In genomic region chr11:62981743-62982142, GRCh38 we compare ENCODE assay signal across 1 cellular context.
TF ChIP-seq lines count a peak whose summit lies in the region.

No MANE protein-coding gene starts in this region.

TF ChIP-seq in HepG2, 621 proteins besides CTCF, POLR2A, EP300 and RAD21:
- TF ChIP-seq SUZ12 (IDR thresholded peaks at IDR 0.05; ENCODE audit: low read depth, low read length) (no peak), ZNF775 (CRISPR knock-in tag; IDR thresholded peaks at IDR 0.05; ENCODE audit: borderline replicate concordance) (no peak), ZNF264 (CRISPR knock-in tag; IDR thresholded peaks at IDR 0.05) (no peak), PAF1 (CRISPR knock-in tag; IDR thresholded peaks at IDR 0.05) (no peak), TOE1 (CRISPR knock-in tag; IDR thresholded peaks at IDR 0.05) (no peak), EED (CRISPR knock-in tag; IDR thresholded peaks at IDR 0.05) (no peak), SP5 (CRISPR knock-in tag; IDR thresholded peaks at IDR 0.05; ENCODE audit: borderline replicate concordance, low read depth) (no peak), NPAS2 (CRISPR knock-in tag; IDR thresholded peaks at IDR 0.05; ENCODE audit: borderline replicate concordance) (no peak), ZNF44 (CRISPR knock-in tag; IDR thresholded peaks at IDR 0.05) (no peak), ZBTB46 (CRISPR knock-in tag; IDR thresholded peaks at IDR 0.05; ENCODE audit: borderline replicate concordance) (no peak), ZNF746 (CRISPR knock-in tag; IDR thresholded peaks at IDR 0.05) (no peak), CCAR2 (optimal IDR thresholded peaks at IDR 0.05; ENCODE audit: low read depth, low read length) (no peak), CBFB (CRISPR knock-in tag; IDR thresholded peaks at IDR 0.05) (no peak), PHF21A (CRISPR knock-in tag; IDR thresholded peaks at IDR 0.05) (no peak)
- TF ChIP-seq, protein P1, sequence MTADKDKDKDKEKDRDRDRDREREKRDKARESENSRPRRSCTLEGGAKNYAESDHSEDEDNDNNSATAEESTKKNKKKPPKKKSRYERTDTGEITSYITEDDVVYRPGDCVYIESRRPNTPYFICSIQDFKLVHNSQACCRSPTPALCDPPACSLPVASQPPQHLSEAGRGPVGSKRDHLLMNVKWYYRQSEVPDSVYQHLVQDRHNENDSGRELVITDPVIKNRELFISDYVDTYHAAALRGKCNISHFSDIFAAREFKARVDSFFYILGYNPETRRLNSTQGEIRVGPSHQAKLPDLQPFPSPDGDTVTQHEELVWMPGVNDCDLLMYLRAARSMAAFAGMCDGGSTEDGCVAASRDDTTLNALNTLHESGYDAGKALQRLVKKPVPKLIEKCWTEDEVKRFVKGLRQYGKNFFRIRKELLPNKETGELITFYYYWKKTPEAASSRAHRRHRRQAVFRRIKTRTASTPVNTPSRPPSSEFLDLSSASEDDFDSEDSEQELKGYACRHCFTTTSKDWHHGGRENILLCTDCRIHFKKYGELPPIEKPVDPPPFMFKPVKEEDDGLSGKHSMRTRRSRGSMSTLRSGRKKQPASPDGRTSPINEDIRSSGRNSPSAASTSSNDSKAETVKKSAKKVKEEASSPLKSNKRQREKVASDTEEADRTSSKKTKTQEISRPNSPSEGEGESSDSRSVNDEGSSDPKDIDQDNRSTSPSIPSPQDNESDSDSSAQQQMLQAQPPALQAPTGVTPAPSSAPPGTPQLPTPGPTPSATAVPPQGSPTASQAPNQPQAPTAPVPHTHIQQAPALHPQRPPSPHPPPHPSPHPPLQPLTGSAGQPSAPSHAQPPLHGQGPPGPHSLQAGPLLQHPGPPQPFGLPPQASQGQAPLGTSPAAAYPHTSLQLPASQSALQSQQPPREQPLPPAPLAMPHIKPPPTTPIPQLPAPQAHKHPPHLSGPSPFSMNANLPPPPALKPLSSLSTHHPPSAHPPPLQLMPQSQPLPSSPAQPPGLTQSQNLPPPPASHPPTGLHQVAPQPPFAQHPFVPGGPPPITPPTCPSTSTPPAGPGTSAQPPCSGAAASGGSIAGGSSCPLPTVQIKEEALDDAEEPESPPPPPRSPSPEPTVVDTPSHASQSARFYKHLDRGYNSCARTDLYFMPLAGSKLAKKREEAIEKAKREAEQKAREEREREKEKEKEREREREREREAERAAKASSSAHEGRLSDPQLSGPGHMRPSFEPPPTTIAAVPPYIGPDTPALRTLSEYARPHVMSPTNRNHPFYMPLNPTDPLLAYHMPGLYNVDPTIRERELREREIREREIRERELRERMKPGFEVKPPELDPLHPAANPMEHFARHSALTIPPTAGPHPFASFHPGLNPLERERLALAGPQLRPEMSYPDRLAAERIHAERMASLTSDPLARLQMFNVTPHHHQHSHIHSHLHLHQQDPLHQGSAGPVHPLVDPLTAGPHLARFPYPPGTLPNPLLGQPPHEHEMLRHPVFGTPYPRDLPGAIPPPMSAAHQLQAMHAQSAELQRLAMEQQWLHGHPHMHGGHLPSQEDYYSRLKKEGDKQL (CRISPR knock-in tag; IDR thresholded peaks at IDR 0.05; ENCODE audit: low read depth) = no peak
- TF ChIP-seq, protein P2, sequence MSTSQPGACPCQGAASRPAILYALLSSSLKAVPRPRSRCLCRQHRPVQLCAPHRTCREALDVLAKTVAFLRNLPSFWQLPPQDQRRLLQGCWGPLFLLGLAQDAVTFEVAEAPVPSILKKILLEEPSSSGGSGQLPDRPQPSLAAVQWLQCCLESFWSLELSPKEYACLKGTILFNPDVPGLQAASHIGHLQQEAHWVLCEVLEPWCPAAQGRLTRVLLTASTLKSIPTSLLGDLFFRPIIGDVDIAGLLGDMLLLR (CRISPR knock-in tag; IDR thresholded peaks at IDR 0.05) = no peak
- TF ChIP-seq, protein P3, sequence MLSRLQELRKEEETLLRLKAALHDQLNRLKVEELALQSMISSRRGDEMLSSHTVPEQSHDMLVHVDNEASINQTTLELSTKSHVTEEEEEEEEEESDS (CRISPR knock-in tag; IDR thresholded peaks at IDR 0.05; ENCODE audit: borderline replicate concordance) = no peak
- TF ChIP-seq, protein P4, sequence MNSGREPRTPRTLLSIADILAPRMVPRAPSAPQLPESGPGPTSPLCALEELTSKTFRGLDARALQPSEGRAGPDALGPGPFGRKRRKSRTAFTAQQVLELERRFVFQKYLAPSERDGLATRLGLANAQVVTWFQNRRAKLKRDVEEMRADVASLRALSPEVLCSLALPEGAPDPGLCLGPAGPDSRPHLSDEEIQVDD (CRISPR knock-in tag; IDR thresholded peaks at IDR 0.05; ENCODE audit: borderline replicate concordance) = no peak
